In the genomic region with DNA sequence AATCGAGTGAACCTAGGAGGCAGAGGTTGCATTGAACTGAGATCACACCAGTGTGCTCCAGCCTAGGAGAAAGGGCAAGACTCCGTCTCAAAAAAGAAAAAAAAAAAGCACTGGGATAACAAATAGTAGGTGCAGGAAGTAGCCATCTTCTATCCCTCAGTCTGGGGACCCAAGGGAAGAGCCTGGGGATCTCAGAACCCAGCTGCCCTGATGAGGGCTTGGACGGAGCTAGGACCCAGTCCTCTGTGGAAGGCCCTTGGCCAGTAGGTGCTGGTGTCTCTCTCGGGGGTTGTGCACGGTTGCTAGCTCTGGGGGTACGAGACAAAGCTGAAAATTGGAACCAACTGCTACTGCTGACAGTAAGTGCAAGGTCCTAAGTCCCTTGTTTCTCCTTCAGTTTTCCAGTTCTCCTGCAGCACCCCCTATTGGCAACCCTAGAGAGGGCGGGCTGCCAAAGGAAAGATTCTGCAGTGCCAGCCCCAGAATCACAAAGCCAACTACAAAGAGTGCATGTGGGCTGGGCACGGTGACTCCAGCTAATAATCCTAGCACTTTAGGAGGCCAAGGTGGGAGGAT, we compare ENCODE assay signal across 8 cellular contexts. TPM values are rescaled to one million over a fixed set of nuclear protein-coding genes. Genes with fewer than 3 reads are reported as not detected.
A peak's percentile ranks its signal among the peaks of the same experiment; 100 is the strongest.
DNase-seq lines count a peak whose midpoint lies in the region; ATAC-seq, FAIRE-seq and TF ChIP-seq lines count a peak whose summit lies in the region.

No MANE protein-coding gene starts in this region.

- H3K27ac ChIP-seq in A549 (no peak overlapping the region), left ventricle myocardium inferior (replicated peaks) (peak overlapping the region; percentile 85)

- no peak for TF ChIP-seq EP300 in A549 (IDR thresholded peaks at IDR 0.05)

- no peaks in the 10 kb centered on the region for H3K27me3 Mint-ChIP-seq in activated naive CD8-positive, alpha-beta T cell treated with anti-CD3 and anti-CD28 coated beads, Interleukin-2, amount 50 U/mL, for 24 hours

- TF ChIP-seq RAD21 in A549 (conservative IDR thresholded peaks at IDR 0.05 in 1 of 2, IDR thresholded peaks at IDR 0.05 in 1 of 2): peak; percentile 48 to 72; a peak in 4 of 5 replicates

- H3K36me3 Mint-ChIP-seq in activated naive CD8-positive, alpha-beta T cell treated with anti-CD3 and anti-CD28 coated beads, Interleukin-2, amount 50 U/mL, for 24 hours (ENCODE audit: low read depth): peaks cover 2% of the 10 kb centered on the region

- intact Hi-C loops in left ventricle myocardium inferior (cut with micrococcal nuclease): no loop called here

- no peaks in the 10 kb centered on the region for H3K4me1 ChIP-seq in A549
- H3K4me1 ChIP-seq in left ventricle myocardium inferior: peaks cover 25% of the 10 kb centered on the region

- no peaks in the 10 kb centered on the region for H3K27me3 ChIP-seq in left ventricle myocardium inferior (ENCODE audit: low read depth)

- no peaks in the 10 kb centered on the region for H3K9me3 Mint-ChIP-seq in activated naive CD8-positive, alpha-beta T cell treated with anti-CD3 and anti-CD28 coated beads, Interleukin-2, amount 50 U/mL, for 24 hours

- no peaks in the 10 kb centered on the region for H3K4me1 Mint-ChIP-seq in activated naive CD8-positive, alpha-beta T cell treated with anti-CD3 and anti-CD28 coated beads, Interleukin-2, amount 50 U/mL, for 24 hours

- H3K4me3 ChIP-seq in A549: no peak overlapping the region
- no peak overlapping the region for H3K4me3 ChIP-seq in left ventricle myocardium inferior
- no peak overlapping the region for H3K4me3 ChIP-seq in retinal pigment epithelial cell (ENCODE audit: low read length)

- peaks cover 29% of the 10 kb centered on the region for H3K36me3 ChIP-seq in left ventricle myocardium inferior

- ATAC-seq in A549 (peak; percentile 50 to 82; a peak in 4 of 6 replicates), HG02588 (IDR thresholded peaks at IDR 0.05; ENCODE audit: unreplicated experiment) (no peak), HG03442 (IDR thresholded peaks at IDR 0.05; ENCODE audit: unreplicated experiment) (no peak)
- no peak for ATAC-seq in activated naive CD8-positive, alpha-beta T cell treated with anti-CD3 and anti-CD28 coated beads, Interleukin-2, amount 50 U/mL, for 24 hours

- H3K27ac Mint-ChIP-seq in activated naive CD8-positive, alpha-beta T cell treated with anti-CD3 and anti-CD28 coated beads, Interleukin-2, amount 50 U/mL, for 24 hours: no peak overlapping the region

- CTCF ChIA-PET in A549 (lab: Yijun Ruan, JAX): interaction anchor here (0.5 to 3.4 kb wide), 15 partner anchors 10 to 530 kb away, joined by 3 to 17 read pairs (median 3); no protein-coding TSS in a partner anchor

- 81% methylated on average over 8 of the region's 8 CpGs for WGBS in A549 (ENCODE audit: missing lambda C conversion rate)

- TF ChIP-seq POLR2A in A549 (IDR thresholded peaks at IDR 0.05; ENCODE audit: low read length) (no peak), GM12891 (IDR thresholded peaks at IDR 0.05; ENCODE audit: low read depth, low read length) (no peak)

- no peak overlapping the region for H3K4me3 Mint-ChIP-seq in activated naive CD8-positive, alpha-beta T cell treated with anti-CD3 and anti-CD28 coated beads, Interleukin-2, amount 50 U/mL, for 24 hours

- peak; percentile 15 to 45 for DNase-seq in A549 (ENCODE audit: low read depth in 1 of 2, low spot score in 1 of 2)
- peak; percentile 35 for DNase-seq in GM12891 (ENCODE audit: insufficient read length, low spot score)
- DNase-seq in NCI-H748 (lab: John Stamatoyannopoulos, UW; ENCODE audit: unreplicated experiment): peak; percentile 27
- peak; percentile 54 for DNase-seq in activated naive CD8-positive, alpha-beta T cell treated with anti-CD3 and anti-CD28 coated beads, Interleukin-2, amount 50 U/mL, for 24 hours
- no peak for DNase-seq in left ventricle myocardium inferior
- no peak for DNase-seq in retinal pigment epithelial cell (ENCODE audit: low read depth)

- no peak for FAIRE-seq in A549 (lab: Jason Lieb, UNC)
- FAIRE-seq in GM12891 (lab: Jason Lieb, UNC): peak; percentile 33

- POLR2A ChIA-PET in A549 (lab: Yijun Ruan, JAX): no interaction called here

- H3K4me2 ChIP-seq in A549: no peak overlapping the region

- TF ChIP-seq CTCF in A549 (IDR thresholded peaks at IDR 0.05) (peak; percentile 38), left ventricle myocardium inferior (IDR thresholded peaks at IDR 0.05; ENCODE audit: borderline replicate concordance) (peak; percentile 60), retinal pigment epithelial cell (conservative IDR thresholded peaks at IDR 0.05; ENCODE audit: low read depth, low read length) (peak; percentile 76)

- no peaks in the 10 kb centered on the region for H3K9me3 ChIP-seq in A549
- H3K9me3 ChIP-seq in left ventricle myocardium inferior (replicated peaks): no peaks in the 10 kb centered on the region

TF ChIP-seq in A549, 52 proteins besides CTCF, POLR2A, EP300 and RAD21:
- TF ChIP-seq SMC3 (IDR thresholded peaks at IDR 0.05) (no peak), BHLHE40 (IDR thresholded peaks at IDR 0.05; ENCODE audit: low read depth, low read length) (no peak), NR3C1 (IDR thresholded peaks at IDR 0.05) (no peak), POLR2AphosphoS2 (conservative IDR thresholded peaks at IDR 0.05; ENCODE audit: low read length) (no peak), FOXS1 (CRISPR knock-in tag; IDR thresholded peaks at IDR 0.05) (no peak), PHF8 (IDR thresholded peaks at IDR 0.05; ENCODE audit: borderline replicate concordance, low read depth) (no peak), HOXB13 (CRISPR knock-in tag; IDR thresholded peaks at IDR 0.05; ENCODE audit: low read depth) (no peak), GATA3 (IDR thresholded peaks at IDR 0.05; ENCODE audit: borderline replicate concordance) (no peak), NPAS2 (CRISPR knock-in tag; IDR thresholded peaks at IDR 0.05; ENCODE audit: borderline replicate concordance) (no peak)

TF ChIP-seq in GM12891, 5 proteins besides CTCF, POLR2A, EP300 and RAD21:
- no peak for TF ChIP-seq POU2F2 (IDR thresholded peaks at IDR 0.05; ENCODE audit: low read depth, low read length)
- TF ChIP-seq SPI1 (IDR thresholded peaks at IDR 0.05; ENCODE audit: low read depth, low read length): no peak
- TF ChIP-seq POLR2AphosphoS5 (IDR thresholded peaks at IDR 0.05; ENCODE audit: low read depth, low read length): no peak
- no peak for TF ChIP-seq TAF1 (IDR thresholded peaks at IDR 0.05; ENCODE audit: low read depth, low read length)
- TF ChIP-seq PAX5 (IDR thresholded peaks at IDR 0.05; ENCODE audit: insufficient read depth, low read length, severe bottlenecking): no peak
TF ChIP-seq in GM12891: peak in this region for 0.

RNA-seq across cellular contexts. Expression of gene KIF1B, which starts 57.6 kb away (rescaled TPM):
- polyA plus RNA-seq in A549 (2011; rRNA removed) (18.3 and 22.8 TPM in 2 replicates), A549 (2017; fragmentation: RNase III; extraction: RNeasy Plus Mini Kit Qiagen cat#74134 plus additional on column Dnase treatment) (9.3 to 10.9 TPM (median 9.8 TPM) in 3 replicates)
- polyA plus RNA-seq in A549 (2012; cell fraction: cytosol; rRNA removed): 5.0 and 6.8 TPM in 2 replicates
- 4.5 and 7.6 TPM in 2 replicates for polyA plus RNA-seq in A549 (2012; cell fraction: nucleus; rRNA removed)
- 25.4 and 27.4 TPM in 2 replicates for polyA minus RNA-seq in A549 (2011; rRNA and poly(A)+ RNA removed)
- polyA plus RNA-seq in GM12891 (2012; ENCODE audit: low read depth, missing spikeins): 0.94 TPM
- 78.4 TPM for total RNA-seq in left ventricle myocardium inferior

Comparison
In these comparisons a context has a peak if more than half of its experiments do, and no peak if none do; other contexts are left out.
1. ATAC-seq: peak in A549 (2 of 2); none in activated naive CD8-positive, alpha-beta T cell treated with anti-CD3 and anti-CD28 coated beads, Interleukin-2, amount 50 U/mL, for 24 hours (single experiment), HG02588 (single experiment) and HG03442 (single experiment).
2. DNase-seq: peak in A549 (2 of 2), GM12891 (single experiment), NCI-H748 (single experiment) and activated naive CD8-positive, alpha-beta T cell treated with anti-CD3 and anti-CD28 coated beads, Interleukin-2, amount 50 U/mL, for 24 hours (single experiment); none in left ventricle myocardium inferior (single experiment) and retinal pigment epithelial cell (single experiment).
3. Peak in every context shown above with its lines, with median percentiles within 50 percentile points of each other: CTCF ChIP-seq.